Comparison of ENCODE assay signal across 9 cellular contexts in genomic region chr11:124747406-124748099, GRCh38. TPM values are rescaled to one million over a fixed set of nuclear protein-coding genes. Genes with fewer than 3 reads are reported as not detected.
DNase-seq lines count a peak whose midpoint lies in the region; ATAC-seq, FAIRE-seq and TF ChIP-seq lines count a peak whose summit lies in the region.
"Had no signal": no experiment of that assay in that cellular context is flagged by ENCODE, and none has a peak within 500 bp of the region (broad histone marks: within the 10 kb centered on the region; RNA-seq: fewer than 3 reads in every experiment).

No MANE protein-coding gene starts in this region.

- H3K9me3 ChIP-seq in subcutaneous abdominal adipose tissue (ENCODE audit: control insufficient read depth in 5 of 5, low read length in 5 of 5): no peaks in the 10 kb centered on the region

- H3K36me3 ChIP-seq in subcutaneous abdominal adipose tissue (ENCODE audit: control insufficient read depth in 5 of 5, insufficient read depth in 5 of 5, low read length in 5 of 5): peaks cover 0 to 7% (median 0%) of the 10 kb centered on the region in 5 donors

- H3K4me1 ChIP-seq in subcutaneous abdominal adipose tissue (ENCODE audit: control insufficient read depth in 5 of 5, insufficient read depth in 5 of 5, low read length in 5 of 5): peaks cover 8 to 61% (median 37%) of the 10 kb centered on the region in 5 donors

- CTCF ChIA-PET in activated naive CD4-positive, alpha-beta T cell treated with anti-CD3 and anti-CD28 coated beads, Interleukin-2, amount 10 ng/mL, durations not matched to agents 7 days and 5 days (lab: Charles Lee): interaction anchor here (0.8 to 5.3 kb wide), 14 partner anchors 8 to 119 kb away, joined by 3 to 67 read pairs (median 8); partner anchors contain the start of gene ESAM
- CTCF ChIA-PET in WTC11 (lab: Charles Lee): interaction anchor here (0.6 to 4.7 kb wide), 23 partner anchors 9 to 173 kb away, joined by 3 to 70 read pairs (median 11); partner anchors contain the start of genes ESAM, MSANTD2, SIAE and SPA17

- H3K27ac Mint-ChIP-seq in activated naive CD4-positive, alpha-beta T cell treated with anti-CD3 and anti-CD28 coated beads, Interleukin-2, amount 10 ng/mL, durations not matched to agents 7 days and 5 days: no peak overlapping the region
- H3K27ac Mint-ChIP-seq in WTC11: no peak overlapping the region

- H3K4me3 Mint-ChIP-seq in activated naive CD4-positive, alpha-beta T cell treated with anti-CD3 and anti-CD28 coated beads, Interleukin-2, amount 10 ng/mL, durations not matched to agents 7 days and 5 days: peak overlapping the region; percentile 84
- peak overlapping the region; percentile 89 for H3K4me3 Mint-ChIP-seq in WTC11

- no peaks in the 10 kb centered on the region for H3K36me3 Mint-ChIP-seq in activated naive CD4-positive, alpha-beta T cell treated with anti-CD3 and anti-CD28 coated beads, Interleukin-2, amount 10 ng/mL, durations not matched to agents 7 days and 5 days
- H3K36me3 Mint-ChIP-seq in WTC11: no peaks in the 10 kb centered on the region

- ATAC-seq in WTC11 (no peak), HG02981 (IDR thresholded peaks at IDR 0.05; ENCODE audit: unreplicated experiment) (no peak)

- peaks cover 22 to 35% (median 33%) of the 10 kb centered on the region in 5 donors for H3K27me3 ChIP-seq in subcutaneous abdominal adipose tissue (ENCODE audit: control insufficient read depth in 5 of 5, insufficient read depth in 4 of 5, low read length in 5 of 5)

- TF ChIP-seq CTCF in WTC11 (IDR thresholded peaks at IDR 0.05): no peak
- TF ChIP-seq CTCF in GM10266 (IDR thresholded peaks at IDR 0.05; ENCODE audit: control insufficient read depth, insufficient read depth, low read depth, missing control alignments): no peak

- no peak for TF ChIP-seq POLR2A in GM12892 (IDR thresholded peaks at IDR 0.05; ENCODE audit: low read depth, low read length)

- peaks cover 54% of the 10 kb centered on the region for H3K27me3 Mint-ChIP-seq in activated naive CD4-positive, alpha-beta T cell treated with anti-CD3 and anti-CD28 coated beads, Interleukin-2, amount 10 ng/mL, durations not matched to agents 7 days and 5 days
- H3K27me3 Mint-ChIP-seq in WTC11 (ENCODE audit: low read depth): peaks cover 100% of the 10 kb centered on the region

- peaks cover 48% of the 10 kb centered on the region for H3K4me1 Mint-ChIP-seq in activated naive CD4-positive, alpha-beta T cell treated with anti-CD3 and anti-CD28 coated beads, Interleukin-2, amount 10 ng/mL, durations not matched to agents 7 days and 5 days
- H3K4me1 Mint-ChIP-seq in WTC11: peaks cover 40% of the 10 kb centered on the region

- no peaks in the 10 kb centered on the region for H3K9me3 Mint-ChIP-seq in activated naive CD4-positive, alpha-beta T cell treated with anti-CD3 and anti-CD28 coated beads, Interleukin-2, amount 10 ng/mL, durations not matched to agents 7 days and 5 days
- no peaks in the 10 kb centered on the region for H3K9me3 Mint-ChIP-seq in WTC11

- DNase-seq in activated naive CD4-positive, alpha-beta T cell treated with anti-CD3 and anti-CD28 coated beads, Interleukin-2, amount 10 ng/mL, durations not matched to agents 7 days and 5 days: no peak
- DNase-seq in activated naive CD4-positive, alpha-beta T cell treated with Interleukin-2 at 50 U/mL for 16 hours: no peak
- DNase-seq in WTC11 (ENCODE audit: low spot score) (no peak), GM12892 (ENCODE audit: insufficient read length) (no peak), GM10266 (ENCODE audit: extremely low spot score) (no peak)

- POLR2A ChIA-PET in WTC11 (lab: Charles Lee): interaction anchor here (1.3 kb wide), 1 partner anchor 53 kb away, joined by 6 read pairs; the partner anchor contains the start of gene MSANTD2

- no peak overlapping the region for H3K9ac ChIP-seq in subcutaneous abdominal adipose tissue (ENCODE audit: low read length in 5 of 5)

- H3K27ac ChIP-seq in subcutaneous abdominal adipose tissue (ENCODE audit: low read depth, low read length): peak overlapping the region; percentile 41

- no peak for FAIRE-seq in GM12892 (lab: Jason Lieb, UNC)

- H3K4me3 ChIP-seq in iPS-11a (ENCODE audit: low read depth, low read length): peak overlapping the region; percentile 9
- peak overlapping the region in 3 of 5 donors; percentile 30 to 71 (median 36) for H3K4me3 ChIP-seq in subcutaneous abdominal adipose tissue (ENCODE audit: low read depth in 1 of 5, low read length in 5 of 5)

TF ChIP-seq in WTC11, 78 proteins besides CTCF, POLR2A, EP300 and RAD21 (continues in another document):
- TF ChIP-seq ZNF263 (CRISPR knock-in tag; IDR thresholded peaks at IDR 0.05; ENCODE audit: low read depth) (no peak), ZBTB43 (CRISPR knock-in tag; IDR thresholded peaks at IDR 0.05) (no peak), E2F4 (CRISPR knock-in tag; IDR thresholded peaks at IDR 0.05; ENCODE audit: borderline replicate concordance, low read depth) (no peak), ZNF396 (CRISPR knock-in tag; IDR thresholded peaks at IDR 0.05; ENCODE audit: borderline replicate concordance) (no peak), ZNF512 (CRISPR knock-in tag; IDR thresholded peaks at IDR 0.05; ENCODE audit: borderline replicate concordance) (no peak), ZBTB21 (CRISPR knock-in tag; IDR thresholded peaks at IDR 0.05; ENCODE audit: borderline replicate concordance) (no peak), TCF7 (CRISPR knock-in tag; IDR thresholded peaks at IDR 0.05; ENCODE audit: low read depth) (no peak), PRDM15 (CRISPR knock-in tag; IDR thresholded peaks at IDR 0.05) (no peak), CBFB (CRISPR knock-in tag; IDR thresholded peaks at IDR 0.05; ENCODE audit: low read depth) (no peak), ESRRA (CRISPR knock-in tag; IDR thresholded peaks at IDR 0.05; ENCODE audit: borderline replicate concordance) (no peak)

RNA-seq across cellular contexts. Expression of gene VSIG2, which starts 4.5 kb away (rescaled TPM):
- total RNA-seq in WTC11 (2021): 0.46 to 0.79 TPM (median 0.71 TPM) in 3 replicates
- not detected for polyA plus RNA-seq in GM12892 (2012; ENCODE audit: missing spikeins)
- total RNA-seq: myocyte had no signal

RNA-seq across cellular contexts. Expression of gene NRGN, which starts 7.8 kb away (rescaled TPM):
- 1.9 to 2.9 TPM (median 2.5 TPM) in 3 replicates for total RNA-seq in WTC11 (2021)
- polyA plus RNA-seq in GM12892 (2012; ENCODE audit: missing spikeins): not detected
- total RNA-seq: myocyte had no signal

RNA-seq across cellular contexts. Expression of gene ESAM, which starts 14.5 kb away (rescaled TPM):
- 0.44 to 0.64 TPM (median 0.48 TPM) in 3 replicates for total RNA-seq in WTC11 (2021)
- polyA plus RNA-seq in GM12892 (2012; ENCODE audit: missing spikeins): 4.0 TPM

RNA-seq across cellular contexts. Expression of gene MSANTD2, which starts 52.7 kb away (rescaled TPM):
- total RNA-seq in WTC11 (2021): 16.5 to 17.5 TPM (median 16.8 TPM) in 3 replicates
- 5.6 TPM for polyA plus RNA-seq in GM12892 (2012; ENCODE audit: missing spikeins)
